ENCODE assay signal across 1 cellular context in genomic region chr20:41617931-41618806, GRCh38.
A peak's percentile ranks its signal among the peaks of the same experiment; 100 is the strongest.
TF ChIP-seq lines count a peak whose summit lies in the region.

TSS of gene CHD6 (minus strand) at chr20:41618377. CDS start at chr20:41551337, 67,040 bp downstream.

TF ChIP-seq in HepG2, 621 proteins besides CTCF, POLR2A, EP300 and RAD21 (continued from another document and continues in another):
- TF ChIP-seq ZXDC (CRISPR knock-in tag; IDR thresholded peaks at IDR 0.05) (no peak), ZNF543 (CRISPR knock-in tag; IDR thresholded peaks at IDR 0.05) (no peak), ZBTB43 (CRISPR knock-in tag; conservative IDR thresholded peaks at IDR 0.05) (0 out of 2 replicates have a peak, but pooled peaks have one; percentile 22), NFIC (IDR thresholded peaks at IDR 0.05; ENCODE audit: low read length) (no peak), ARID5B (CRISPR knock-in tag; IDR thresholded peaks at IDR 0.05) (peak; percentile 38; the same call in 1 of the 2 replicates), ZFP62 (CRISPR knock-in tag; IDR thresholded peaks at IDR 0.05) (no peak), ZBTB25 (CRISPR knock-in tag; IDR thresholded peaks at IDR 0.05) (no peak; the same call in 1 of the 2 replicates), DMAP1 (CRISPR knock-in tag; IDR thresholded peaks at IDR 0.05) (peak; percentile 53), STAG1 (CRISPR knock-in tag; IDR thresholded peaks at IDR 0.05) (no peak), ZNF816 (CRISPR knock-in tag; IDR thresholded peaks at IDR 0.05; ENCODE audit: borderline replicate concordance) (no peak), KMT2A (CRISPR knock-in tag; IDR thresholded peaks at IDR 0.05) (peak; percentile 70), ZNF280B (CRISPR knock-in tag; IDR thresholded peaks at IDR 0.05; ENCODE audit: borderline replicate concordance) (no peak), REL (CRISPR knock-in tag; conservative IDR thresholded peaks at IDR 0.05) (no peak), NR2F2 (IDR thresholded peaks at IDR 0.05; ENCODE audit: borderline replicate concordance, low read depth) (no peak), ZNF781 (CRISPR knock-in tag; IDR thresholded peaks at IDR 0.05; ENCODE audit: borderline replicate concordance, not compliant biosample characterization) (no peak), CREBL2 (CRISPR knock-in tag; IDR thresholded peaks at IDR 0.05; ENCODE audit: borderline replicate concordance) (no peak), ZNF274 (CRISPR knock-in tag; IDR thresholded peaks at IDR 0.05) (no peak; the same call in 1 of the 2 replicates), PCBP2 (optimal IDR thresholded peaks at IDR 0.05; ENCODE audit: low read depth, low read length, poor library complexity, severe bottlenecking) (no peak), ZNF263 (CRISPR knock-in tag; IDR thresholded peaks at IDR 0.05) (no peak), MXD3 (CRISPR knock-in tag; IDR thresholded peaks at IDR 0.05) (no peak), ZNF691 (CRISPR knock-in tag; IDR thresholded peaks at IDR 0.05; ENCODE audit: borderline replicate concordance, low read depth) (no peak; the same call in 1 of the 2 replicates), TAF1 (CRISPR knock-in tag; IDR thresholded peaks at IDR 0.05) (peak; percentile 77), FOXP1 (IDR thresholded peaks at IDR 0.05) (0 out of 2 replicates have a peak, but pooled peaks have one; percentile 9), FOXP1 (CRISPR knock-in tag; IDR thresholded peaks at IDR 0.05) (peak; percentile 56; the same call in 1 of the 2 replicates), BHLHE40 (IDR thresholded peaks at IDR 0.05; ENCODE audit: low read length) (peak; percentile 79), ZNF589 (CRISPR knock-in tag; conservative IDR thresholded peaks at IDR 0.05) (no peak), RAD51 (IDR thresholded peaks at IDR 0.05; ENCODE audit: borderline replicate concordance) (no peak), ZNF605 (CRISPR knock-in tag; IDR thresholded peaks at IDR 0.05) (no peak), HNF1B (CRISPR knock-in tag; IDR thresholded peaks at IDR 0.05) (no peak), ZNF101 (CRISPR knock-in tag; IDR thresholded peaks at IDR 0.05; ENCODE audit: borderline replicate concordance, low read depth) (no peak), YEATS2 (CRISPR knock-in tag; IDR thresholded peaks at IDR 0.05; ENCODE audit: borderline replicate concordance) (peak; percentile 80; the same call in 1 of the 2 replicates), FOXC1 (CRISPR knock-in tag; IDR thresholded peaks at IDR 0.05; ENCODE audit: borderline replicate concordance) (peak; percentile 13; the same call in 1 of the 2 replicates), FLYWCH1 (CRISPR knock-in tag; IDR thresholded peaks at IDR 0.05) (no peak), ZNF678 (CRISPR knock-in tag; IDR thresholded peaks at IDR 0.05) (no peak), ARNT (IDR thresholded peaks at IDR 0.05) (no peak), ZNF10 (CRISPR knock-in tag; IDR thresholded peaks at IDR 0.05; ENCODE audit: borderline replicate concordance, low read depth) (no peak), ATF4 (CRISPR knock-in tag; IDR thresholded peaks at IDR 0.05) (no peak), ZNF530 (CRISPR knock-in tag; IDR thresholded peaks at IDR 0.05; ENCODE audit: low read depth) (no peak), ZBTB26 (CRISPR knock-in tag; IDR thresholded peaks at IDR 0.05; ENCODE audit: borderline replicate concordance) (peak; percentile 58; the same call in 1 of the 2 replicates), PRDM10 (CRISPR knock-in tag; IDR thresholded peaks at IDR 0.05; ENCODE audit: low read depth) (peak; percentile 97), XBP1 (CRISPR knock-in tag; IDR thresholded peaks at IDR 0.05) (no peak), ZKSCAN8 (CRISPR knock-in tag; IDR thresholded peaks at IDR 0.05; ENCODE audit: borderline replicate concordance) (peak; percentile 40; the same call in 1 of the 2 replicates), HOXA3 (CRISPR knock-in tag; IDR thresholded peaks at IDR 0.05) (no peak; the same call in 1 of the 2 replicates)
